ENCODE assay signal across 9 cellular contexts in the genomic region with DNA sequence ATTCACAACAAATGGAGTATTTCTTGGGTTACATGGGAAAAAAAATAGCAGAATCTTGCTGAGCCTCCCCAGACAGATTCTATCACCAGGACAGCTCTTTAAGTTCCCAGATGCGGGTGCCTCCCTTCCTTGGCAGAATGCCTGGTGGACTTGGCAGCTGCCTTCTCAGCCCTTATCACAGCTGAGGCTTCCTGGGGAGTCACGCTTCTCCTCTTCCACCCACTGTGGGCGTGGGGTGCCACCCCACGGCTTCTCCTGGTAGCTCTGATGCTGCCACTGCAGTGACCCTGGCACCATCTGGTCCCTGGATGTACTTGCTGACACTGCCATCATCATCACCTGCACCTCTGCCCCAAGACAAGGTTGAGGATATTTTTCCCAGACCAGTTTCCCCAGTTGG. TPM values are rescaled to one million over a fixed set of nuclear protein-coding genes. Genes with fewer than 3 reads are reported as not detected.
DNase-seq lines count a peak whose midpoint lies in the region; ATAC-seq and TF ChIP-seq lines count a peak whose summit lies in the region.
"Had no signal": no experiment of that assay in that cellular context is flagged by ENCODE, and none has a peak within 500 bp of the region (broad histone marks: within the 10 kb centered on the region; RNA-seq: fewer than 3 reads in every experiment).

No MANE protein-coding gene starts in this region.

- no peak overlapping the region for H3K27ac ChIP-seq in left ventricle myocardium inferior (replicated peaks)
- H3K27ac ChIP-seq in substantia nigra (ENCODE audit: low read depth, low read length, poor library complexity, severe bottlenecking), result no peak overlapping the region
- H3K27ac ChIP-seq: skin epidermis had no signal

- no peaks in the 10 kb centered on the region for H3K36me3 ChIP-seq in left ventricle myocardium inferior

- intact Hi-C loops in left ventricle myocardium inferior (cut with micrococcal nuclease), result loop anchor here (10.0 kb wide), 1 partner anchor 597 kb away; no protein-coding TSS in a partner anchor

- ATAC-seq in GM19035 (IDR thresholded peaks at IDR 0.05; ENCODE audit: unreplicated experiment) (peak; percentile 55), HG03342 (IDR thresholded peaks at IDR 0.05; ENCODE audit: unreplicated experiment) (peak; percentile 83)

- H3K9me3 ChIP-seq in left ventricle myocardium inferior (replicated peaks), result no peaks in the 10 kb centered on the region

- TF ChIP-seq CTCF in left ventricle myocardium inferior (IDR thresholded peaks at IDR 0.05; ENCODE audit: borderline replicate concordance), result peak; percentile 64

- DNase-seq in AML-193 (lab: John Stamatoyannopoulos, UW) (peak; percentile 58 to 71), RPMI8226 (peak; percentile 80), left ventricle myocardium inferior (peak; percentile 74), substantia nigra (lab: John Stamatoyannopoulos, UW) (peak in 48 of 49 donors; percentile 3 to 82 (median 59)), NCI-H2029 (lab: John Stamatoyannopoulos, UW) (no peak)
- no peak for DNase-seq in effector CD4-positive, alpha-beta T cell

- H3K27me3 ChIP-seq in left ventricle myocardium inferior (ENCODE audit: low read depth), result no peaks in the 10 kb centered on the region

- H3K4me3 ChIP-seq in left ventricle myocardium inferior, result no peak overlapping the region
- H3K4me3 ChIP-seq: skin epidermis had no signal

- peaks cover 13% of the 10 kb centered on the region for H3K4me1 ChIP-seq in left ventricle myocardium inferior

RNA-seq across cellular contexts. Expression of a gene that starts 16.2 kb away (rescaled TPM):
- total RNA-seq in left ventricle myocardium inferior, result not detected

Comparison
In these comparisons a context has a peak if more than half of its experiments do, and no peak if none do; other contexts are left out.
1. DNase-seq: peak in AML-193 (2 of 2), RPMI8226 (single experiment), left ventricle myocardium inferior (single experiment) and substantia nigra (48 of 49); none in effector CD4-positive, alpha-beta T cell (single experiment) and NCI-H2029 (single experiment).